ENCODE assay signal across 21 cellular contexts in the genomic region with DNA sequence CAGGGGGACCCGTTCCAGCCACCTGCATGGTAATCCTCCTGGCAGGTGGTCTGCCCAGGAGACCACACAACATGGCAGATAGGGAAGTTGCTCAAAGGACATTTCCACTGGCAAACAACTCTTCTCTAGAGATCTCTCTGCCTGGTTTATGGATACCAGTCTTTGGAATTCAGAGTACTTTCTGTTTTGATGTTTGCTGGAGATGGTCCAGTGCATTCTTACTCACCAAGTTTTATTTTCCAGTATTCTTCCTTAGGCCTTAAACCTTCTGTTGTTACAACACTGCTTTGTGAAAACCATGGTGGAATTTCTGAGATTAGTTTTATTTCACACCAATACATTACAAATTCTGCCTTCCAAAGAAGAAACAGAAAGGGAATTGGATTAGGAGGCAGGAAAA.
DNase-seq lines count a peak whose midpoint lies in the region; ATAC-seq and TF ChIP-seq lines count a peak whose summit lies in the region.
"Had no signal": no experiment of that assay in that cellular context is flagged by ENCODE, and none has a peak within 500 bp of the region (broad histone marks: within the 10 kb centered on the region; RNA-seq: fewer than 3 reads in every experiment).

No MANE protein-coding gene starts in this region.

- ATAC-seq in GM19395 (IDR thresholded peaks at IDR 0.05; ENCODE audit: unreplicated experiment): no peak
- ATAC-seq: foreskin keratinocyte, Panc1 had no signal

- H3K4me1 ChIP-seq in stomach: peaks cover 0 to 10% (median 4%) of the 10 kb centered on the region in 4 donors
- H3K4me1 ChIP-seq: breast epithelium, foreskin keratinocyte had no signal

- no peak for TF ChIP-seq CTCF in fibroblast of pulmonary artery (IDR thresholded peaks at IDR 0.05; ENCODE audit: low read length, missing control alignments)
- no peak for TF ChIP-seq CTCF in stomach (IDR thresholded peaks at IDR 0.05)

- intact Hi-C loops in stomach (cut with DNase I; ENCODE audit: low total_unique reads): no loop called here

- no peaks in the 10 kb centered on the region for H3K27me3 ChIP-seq in stomach
- H3K27me3 ChIP-seq: breast epithelium, foreskin keratinocyte, upper lobe of right lung had no signal

- no peaks in the 10 kb centered on the region for H3K36me3 ChIP-seq in stomach
- H3K36me3 ChIP-seq: breast epithelium, upper lobe of right lung had no signal

- no peak overlapping the region for H3K4me3 ChIP-seq in fibroblast of pulmonary artery (replicated peaks; ENCODE audit: low read depth, low read length)
- H3K4me3 ChIP-seq in stomach: no peak overlapping the region
- H3K4me3 ChIP-seq: breast epithelium, lung, SK-N-MC, smooth muscle cell, upper lobe of right lung had no signal

- H3K9me3 ChIP-seq in stomach: no peaks in the 10 kb centered on the region
- H3K9me3 ChIP-seq: breast epithelium, upper lobe of right lung had no signal

- TF ChIP-seq POLR2A in stomach (IDR thresholded peaks at IDR 0.05): no peak

- WGBS in stomach, 5 donors: 88 to 96% (median 93%) methylated on average over 1 of the region's 1 CpG; no CpG with 5 or more reads in 1 of the 5 donors

- no peak for TF ChIP-seq EP300 in stomach (IDR thresholded peaks at IDR 0.05)

- no peak overlapping the region for H3K27ac ChIP-seq in stomach
- H3K27ac ChIP-seq: foreskin keratinocyte, SK-N-MC, upper lobe of right lung had no signal

- DNase-seq in NCI-H345 (lab: John Stamatoyannopoulos, UW): peak; percentile 78
- DNase-seq in NCI-H345 treated with DMSO at 0.1 percent for 48 hours (lab: John Stamatoyannopoulos, UW; ENCODE audit: unreplicated experiment): no peak
- peak; percentile 68 for DNase-seq in NCI-H69 (lab: John Stamatoyannopoulos, UW)
- peak; percentile 39 for DNase-seq in fibroblast of pulmonary artery (ENCODE audit: low read depth)
- no peak for DNase-seq in stomach
- no peak for DNase-seq in GDM1 (lab: John Stamatoyannopoulos, UW)
- no peak for DNase-seq in GM19238 (ENCODE audit: insufficient read length, low spot score)
- DNase-seq: activated CD4-positive, alpha-beta T cell treated with anti-CD3 and anti-CD28 coated beads, Interleukin-2, amount 50 U/mL, for 4 hours; activated effector memory CD4-positive, alpha-beta T cell treated with Interleukin-2 at 50 U/mL for 16 hours; CD4-positive, CD25-positive, alpha-beta regulatory T cell; cortex of kidney; foreskin keratinocyte; hippocampal formation; stimulated activated CD4-positive, alpha-beta T cell treated with anti-CD3 and anti-CD28 coated beads, Interleukin-4, amount 100 ng/mL, for 1 hour; upper lobe of right lung had no signal

Comparison
In these comparisons a context has a peak if more than half of its experiments do, and no peak if none do; other contexts are left out.
1. DNase-seq: peak in NCI-H345 (single experiment), NCI-H69 (single experiment) and fibroblast of pulmonary artery (single experiment); none in NCI-H345 treated with DMSO at 0.1 percent for 48 hours (single experiment), stomach (single experiment), GDM1 (single experiment) and GM19238 (single experiment).